33 cellular contexts compared by ENCODE assay signal in genomic region chr12:87656311-87656710, GRCh38.
"Had no signal": no experiment of that assay in that cellular context is flagged by ENCODE, and none has a peak within 500 bp of the region (broad histone marks: within the 10 kb centered on the region; RNA-seq: fewer than 3 reads in every experiment).

No MANE protein-coding gene starts in this region.

- FAIRE-seq: astrocyte, TTC549 had no signal

- H3K4me3 ChIP-seq: MG63, SK-N-MC had no signal

- DNase-seq: activated CD4-positive, alpha-beta memory T cell treated with anti-CD3 and anti-CD28 coated beads, Interleukin-2, amount 10 ng/mL, durations not matched to agents 7 days and 5 days; activated CD4-positive, alpha-beta T cell treated with anti-CD3 and anti-CD28 coated beads, Interleukin-2, amount 50 U/mL, for 1 hour; activated CD4-positive, CD25-positive, alpha-beta regulatory T cell; activated gamma-delta T cell; activated naive CD4-positive, alpha-beta T cell treated with anti-CD3 and anti-CD28 coated beads for 36 hours; activated T-cell treated with anti-CD3 and anti-CD28 coated beads for 4 hours; activated T-cell treated with anti-CD3 and anti-CD28 coated beads, Interleukin-2, amount 50 U/mL, for 48 hours; amygdala; MG63; NCI-H1105; NCI-H1436; NCI-H1694 treated with DMSO at 0.1 percent for 48 hours; NCI-H2029 treated with DMSO at 0.1 percent for 48 hours; NCI-H2171; NCI-H2227 treated with DMSO at 0.1 percent for 48 hours; NCI-H446 treated with DMSO at 0.1 percent for 48 hours; NCI-H526; NK-92 treated with Interleukin-12 subunit alpha and Interleukin-12 subunit beta, amount 100 ng/mL, for 24 hours; OCI-M1; RPMI8226; T-cell; T-helper 2 cell; T1000 had no signal

- H3K4me3 Mint-ChIP-seq: activated CD4-positive, alpha-beta memory T cell treated with anti-CD3 and anti-CD28 coated beads, Interleukin-2, amount 10 ng/mL, durations not matched to agents 7 days and 5 days; activated naive CD4-positive, alpha-beta T cell treated with anti-CD3 and anti-CD28 coated beads for 36 hours; activated naive CD8-positive, alpha-beta T cell; activated T-helper 17 cell treated with anti-CD3 and anti-CD28 coated beads, Interleukin-2, amount 50 U/mL, for 72 hours; brain; IgD-negative memory B cell; T-cell had no signal

- ATAC-seq: activated T-helper 17 cell treated with anti-CD3 and anti-CD28 coated beads, Interleukin-2, amount 50 U/mL, for 72 hours; Panc1; Right ventricle myocardium inferior; T-cell had no signal

- H3K4me1 Mint-ChIP-seq: activated CD4-positive, alpha-beta memory T cell treated with anti-CD3 and anti-CD28 coated beads, Interleukin-2, amount 10 ng/mL, durations not matched to agents 7 days and 5 days; activated T-helper 17 cell treated with anti-CD3 and anti-CD28 coated beads, Interleukin-2, amount 50 U/mL, for 72 hours had no signal

- H3K36me3 Mint-ChIP-seq: activated naive CD8-positive, alpha-beta T cell; brain; IgD-negative memory B cell; T-cell had no signal

- H3K27me3 ChIP-seq: MG63 had no signal

- H3K27ac ChIP-seq: KMS-11, SK-N-MC had no signal

- H3K27ac Mint-ChIP-seq: activated CD4-positive, alpha-beta memory T cell treated with anti-CD3 and anti-CD28 coated beads, Interleukin-2, amount 10 ng/mL, durations not matched to agents 7 days and 5 days; activated naive CD4-positive, alpha-beta T cell treated with anti-CD3 and anti-CD28 coated beads for 36 hours; activated naive CD8-positive, alpha-beta T cell; activated T-helper 17 cell treated with anti-CD3 and anti-CD28 coated beads, Interleukin-2, amount 50 U/mL, for 72 hours; IgD-negative memory B cell; T-cell had no signal

- H3K36me3 ChIP-seq: MG63 had no signal

- H3K27me3 Mint-ChIP-seq: activated CD4-positive, alpha-beta memory T cell treated with anti-CD3 and anti-CD28 coated beads, Interleukin-2, amount 10 ng/mL, durations not matched to agents 7 days and 5 days; activated naive CD8-positive, alpha-beta T cell; activated T-helper 17 cell treated with anti-CD3 and anti-CD28 coated beads, Interleukin-2, amount 50 U/mL, for 72 hours; brain; IgD-negative memory B cell; T-cell had no signal

- H3K4me2 ChIP-seq: KMS-11 had no signal

- H3K9me3 Mint-ChIP-seq: activated CD4-positive, alpha-beta memory T cell treated with anti-CD3 and anti-CD28 coated beads, Interleukin-2, amount 10 ng/mL, durations not matched to agents 7 days and 5 days; activated naive CD4-positive, alpha-beta T cell treated with anti-CD3 and anti-CD28 coated beads for 36 hours; activated T-helper 17 cell treated with anti-CD3 and anti-CD28 coated beads, Interleukin-2, amount 50 U/mL, for 72 hours; brain had no signal
